In genomic region chr5:1801061-1801953, GRCh38 we compare ENCODE assay signal across 8 cellular contexts. TPM values are rescaled to one million over a fixed set of nuclear protein-coding genes. Genes with fewer than 3 reads are reported as not detected.
DNase-seq lines count a peak whose midpoint lies in the region; ATAC-seq, FAIRE-seq and TF ChIP-seq lines count a peak whose summit lies in the region.

NDUFS6 (plus strand) TSS chr5:1801407; CDS start chr5:1801418, 11 bp downstream.

- H3K36me3 Mint-ChIP-seq in T-helper 1 cell treated with Interleukin-12 subunit alpha and Interleukin-12 subunit beta and Interleukin-4 antibody, amounts not matched to agents 30 μg/mL and 1 μg/mL, for 36 hours (ENCODE audit: low read depth), result peaks cover 44% of the 10 kb centered on the region

- H3K4me1 Mint-ChIP-seq in T-helper 1 cell treated with Interleukin-12 subunit alpha and Interleukin-12 subunit beta and Interleukin-4 antibody, amounts not matched to agents 30 μg/mL and 1 μg/mL, for 36 hours (ENCODE audit: low read depth), result peaks cover 33% of the 10 kb centered on the region

- under 1% methylated on average over 77 of the region's 77 CpGs for WGBS in right cardiac atrium

- intact Hi-C loops in right cardiac atrium (cut with DNase I) (no loop called here), uterus (cut with DNase I; ENCODE audit: low total_unique reads) (no loop called here)

- ATAC-seq in HG02642 (IDR thresholded peaks at IDR 0.05; ENCODE audit: poor library complexity, unreplicated experiment) (peak; percentile 51), right cardiac atrium (peak; percentile 72 to 77)

- no peak for TF ChIP-seq CTCF in uterus (IDR thresholded peaks at IDR 0.05)

- peak within 1 kb of the TSS; percentile 98 for H3K4me3 Mint-ChIP-seq in T-helper 1 cell treated with Interleukin-12 subunit alpha and Interleukin-12 subunit beta and Interleukin-4 antibody, amounts not matched to agents 30 μg/mL and 1 μg/mL, for 36 hours

- no peaks in the 10 kb centered on the region for H3K9me3 Mint-ChIP-seq in T-helper 1 cell treated with Interleukin-12 subunit alpha and Interleukin-12 subunit beta and Interleukin-4 antibody, amounts not matched to agents 30 μg/mL and 1 μg/mL, for 36 hours

- H3K27ac ChIP-seq in right cardiac atrium (ENCODE audit: low read length), result peak within 1 kb of the TSS; percentile 84
- peak within 1 kb of the TSS; percentile 80 to 85 for H3K27ac ChIP-seq in uterus

- DNase-seq in GM12891 (ENCODE audit: insufficient read length, low spot score), result peak; percentile 64
- DNase-seq in NCI-H128 (lab: John Stamatoyannopoulos, UW; ENCODE audit: unreplicated experiment), result peak; percentile 74
- DNase-seq in anterior cingulate cortex (lab: John Stamatoyannopoulos, UW), result peak; percentile 2 to 86 (median 73)
- peak; percentile 87 to 93 (median 93) for DNase-seq in right cardiac atrium
- DNase-seq in putamen (ENCODE audit: low spot score), result peak; percentile 87
- peak; percentile 62 to 75 for DNase-seq in uterus

- no peaks in the 10 kb centered on the region for H3K27me3 ChIP-seq in right cardiac atrium (ENCODE audit: control insufficient read depth, insufficient read depth)
- no peaks in the 10 kb centered on the region for H3K27me3 ChIP-seq in uterus

- H3K9me3 ChIP-seq in right cardiac atrium (ENCODE audit: control insufficient read depth, low read length) (no peaks in the 10 kb centered on the region), uterus (no peaks in the 10 kb centered on the region)

- H3K27ac Mint-ChIP-seq in T-helper 1 cell treated with Interleukin-12 subunit alpha and Interleukin-12 subunit beta and Interleukin-4 antibody, amounts not matched to agents 30 μg/mL and 1 μg/mL, for 36 hours, result peak within 1 kb of the TSS; percentile 99

- no peaks in the 10 kb centered on the region for H3K27me3 Mint-ChIP-seq in T-helper 1 cell treated with Interleukin-12 subunit alpha and Interleukin-12 subunit beta and Interleukin-4 antibody, amounts not matched to agents 30 μg/mL and 1 μg/mL, for 36 hours (ENCODE audit: low read depth)

- TF ChIP-seq POLR2A in GM12891 (IDR thresholded peaks at IDR 0.05; ENCODE audit: low read depth, low read length) (peak; percentile 82), uterus (IDR thresholded peaks at IDR 0.05) (peak in 1 of 2 donors; percentile 38)

- FAIRE-seq in GM12891 (lab: Jason Lieb, UNC), result peak; percentile 75

- H3K36me3 ChIP-seq in uterus, result no peaks in the 10 kb centered on the region

- peak within 1 kb of the TSS; percentile 67 for H3K4me3 ChIP-seq in right cardiac atrium (ENCODE audit: low read length)
- peak within 1 kb of the TSS; percentile 93 for H3K4me3 ChIP-seq in uterus

- peaks cover 2% of the 10 kb centered on the region for H3K4me1 ChIP-seq in right cardiac atrium (ENCODE audit: control insufficient read depth, insufficient read depth, low read length)
- H3K4me1 ChIP-seq in uterus, result no peaks in the 10 kb centered on the region

TF ChIP-seq in GM12891, 5 proteins besides CTCF, POLR2A, EP300 and RAD21:
- TF ChIP-seq POU2F2 (IDR thresholded peaks at IDR 0.05; ENCODE audit: low read depth, low read length) (no peak), POLR2AphosphoS5 (IDR thresholded peaks at IDR 0.05; ENCODE audit: low read depth, low read length) (peak; percentile 78), TAF1 (IDR thresholded peaks at IDR 0.05; ENCODE audit: low read depth, low read length) (peak; percentile 76)
TF ChIP-seq in GM12891: peak in this region for 2.

RNA-seq across cellular contexts. Expression of gene NDUFS6, which starts in this region (rescaled TPM):
- polyA plus RNA-seq in GM12891 (2012; ENCODE audit: low read depth, missing spikeins), result 106 TPM
- 10 to 100 TPM; 64.1 to 90.1 (median 76.8) TPM for total RNA-seq in right cardiac atrium
- 216 TPM for polyA plus RNA-seq in right cardiac atrium
- 10 to 100 TPM in 3 of 4 donors, 1 to 10 TPM in 1; 8.5 to 17.9 (median 14.6) TPM for total RNA-seq in uterus

Comparison
In these comparisons a context has a peak if more than half of its experiments do, and no peak if none do; other contexts are left out.
1. Peak in every context shown above with its lines: DNase-seq, ATAC-seq, H3K4me3 ChIP-seq and H3K27ac ChIP-seq.